ENCODE assay signal across 15 cellular contexts in the genomic region with DNA sequence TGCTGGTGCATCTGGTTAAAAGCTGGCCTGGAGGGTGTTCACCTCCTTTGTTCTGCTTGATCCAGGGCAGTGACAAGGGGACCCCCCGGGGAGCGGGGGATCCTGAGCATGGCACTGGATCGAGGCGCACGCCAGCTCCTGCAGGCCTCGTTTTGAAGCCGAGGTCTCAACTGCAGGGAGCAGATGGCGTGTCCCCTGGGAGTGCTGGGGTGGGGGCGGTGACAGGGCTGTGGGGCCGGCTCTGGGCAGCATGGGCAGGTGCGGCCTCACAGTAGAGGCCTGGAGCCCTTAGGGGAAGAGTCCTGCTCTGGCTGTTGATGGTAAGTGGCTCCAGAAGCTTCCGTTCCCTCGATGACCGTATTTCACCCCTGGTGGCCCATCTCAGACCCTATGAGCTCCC. TPM values are rescaled to one million over a fixed set of nuclear protein-coding genes. Genes with fewer than 3 reads are reported as not detected.
"Had no signal": no experiment of that assay in that cellular context is flagged by ENCODE, and none has a peak within 500 bp of the region (broad histone marks: within the 10 kb centered on the region; RNA-seq: fewer than 3 reads in every experiment).

No MANE protein-coding gene starts in this region.

- H3K27ac Mint-ChIP-seq: activated CD4-positive, alpha-beta T cell treated with anti-CD3 and anti-CD28 coated beads, Interleukin-2, amount 10 ng/mL, durations not matched to agents 7 days and 5 days; activated naive CD4-positive, alpha-beta T cell treated with anti-CD3 and anti-CD28 coated beads for 36 hours; activated T-helper 17 cell treated with anti-CD3 and anti-CD28 coated beads, Interleukin-2, amount 50 U/mL, for 72 hours; nephron progenitor cell had no signal

- H3K4me3 ChIP-seq: cardiac muscle cell, heart right ventricle, stomach had no signal

- H3K9me3 ChIP-seq: heart right ventricle, stomach had no signal

- H3K36me3 ChIP-seq: cardiac muscle cell, heart right ventricle, stomach had no signal

- ATAC-seq: activated T-helper 17 cell treated with anti-CD3 and anti-CD28 coated beads, Interleukin-2, amount 50 U/mL, for 72 hours; left ventricle myocardium superior had no signal

- H3K4me1 Mint-ChIP-seq: activated CD4-positive, alpha-beta T cell treated with anti-CD3 and anti-CD28 coated beads, Interleukin-2, amount 10 ng/mL, durations not matched to agents 7 days and 5 days had no signal

- DNase-seq: activated CD4-positive, alpha-beta T cell treated with anti-CD3 and anti-CD28 coated beads, Interleukin-2, amount 10 ng/mL, durations not matched to agents 7 days and 5 days; activated CD4-positive, CD25-positive, alpha-beta regulatory T cell; activated naive CD4-positive, alpha-beta T cell treated with anti-CD3 and anti-CD28 coated beads for 36 hours; activated T-cell treated with anti-CD3 and anti-CD28 coated beads for 4 hours; foreskin melanocyte; heart right ventricle; left ventricle myocardium superior; nephron progenitor cell; stimulated activated CD4-positive, alpha-beta T cell treated with anti-CD3 and anti-CD28 coated beads, Interleukin-4, amount 100 ng/mL, for 1 hour; stomach had no signal

- H3K27ac ChIP-seq: cardiac muscle cell, heart right ventricle had no signal

- H3K27me3 ChIP-seq: cardiac muscle cell, heart right ventricle, stomach had no signal

- H3K9me3 Mint-ChIP-seq: activated CD4-positive, alpha-beta T cell treated with anti-CD3 and anti-CD28 coated beads, Interleukin-2, amount 10 ng/mL, durations not matched to agents 7 days and 5 days; activated naive CD4-positive, alpha-beta T cell treated with anti-CD3 and anti-CD28 coated beads for 36 hours; activated T-helper 17 cell treated with anti-CD3 and anti-CD28 coated beads, Interleukin-2, amount 50 U/mL, for 72 hours; nephron progenitor cell had no signal

- H3K4me3 Mint-ChIP-seq: activated CD4-positive, alpha-beta T cell treated with anti-CD3 and anti-CD28 coated beads, Interleukin-2, amount 10 ng/mL, durations not matched to agents 7 days and 5 days; activated naive CD4-positive, alpha-beta T cell treated with anti-CD3 and anti-CD28 coated beads for 36 hours; activated T-helper 17 cell treated with anti-CD3 and anti-CD28 coated beads, Interleukin-2, amount 50 U/mL, for 72 hours; nephron progenitor cell had no signal

- H3K27me3 Mint-ChIP-seq: activated CD4-positive, alpha-beta T cell treated with anti-CD3 and anti-CD28 coated beads, Interleukin-2, amount 10 ng/mL, durations not matched to agents 7 days and 5 days; activated T-helper 17 cell treated with anti-CD3 and anti-CD28 coated beads, Interleukin-2, amount 50 U/mL, for 72 hours had no signal

RNA-seq across cellular contexts. Expression of gene COMP, which starts 55.8 kb away (rescaled TPM):
- total RNA-seq: activated CD4-positive, alpha-beta T cell treated with anti-CD3 and anti-CD28 coated beads, Interleukin-2, amount 10 ng/mL, durations not matched to agents 7 days and 5 days; activated CD8-positive, alpha-beta memory T cell treated with anti-CD3 and anti-CD28 coated beads for 36 hours; activated naive CD4-positive, alpha-beta T cell treated with anti-CD3 and anti-CD28 coated beads for 36 hours; activated T-helper 17 cell treated with anti-CD3 and anti-CD28 coated beads, Interleukin-2, amount 50 U/mL, for 72 hours; kidney epithelial cell; left ventricle myocardium superior; pulmonary artery endothelial cell had no signal
